ENCODE assay signal across 1 cellular context in genomic region chr11:67628710-67629385, GRCh38.
TF ChIP-seq lines count a peak whose summit lies in the region.

No MANE protein-coding gene starts in this region.

TF ChIP-seq in SK-N-SH, 30 proteins besides CTCF, POLR2A, EP300 and RAD21 (continued from another document):
- TF ChIP-seq PBX3 (IDR thresholded peaks at IDR 0.05) (no peak), YY1 (IDR thresholded peaks at IDR 0.05; ENCODE audit: low read depth) (no peak), FOXM1 (IDR thresholded peaks at IDR 0.05; ENCODE audit: low read depth) (no peak), GATA2 (CRISPR knock-in tag; IDR thresholded peaks at IDR 0.05) (no peak), TAF1 (IDR thresholded peaks at IDR 0.05; ENCODE audit: borderline replicate concordance, low read depth, low read length) (no peak), NFIC (IDR thresholded peaks at IDR 0.05; ENCODE audit: borderline replicate concordance) (no peak)
